9 cellular contexts compared by ENCODE assay signal in genomic region chr7:135672560-135673359, GRCh38. TPM values are rescaled to one million over a fixed set of nuclear protein-coding genes. Genes with fewer than 3 reads are reported as not detected.
DNase-seq lines count a peak whose midpoint lies in the region; ATAC-seq and TF ChIP-seq lines count a peak whose summit lies in the region.
"Had no signal": no experiment of that assay in that cellular context is flagged by ENCODE, and none has a peak within 500 bp of the region (broad histone marks: within the 10 kb centered on the region; RNA-seq: fewer than 3 reads in every experiment).

No MANE protein-coding gene starts in this region.

- H3K79me2 ChIP-seq in DND-41 (ENCODE audit: insufficient read depth, low read length) (peaks cover 68% of the 10 kb centered on the region), Karpas-422 (ENCODE audit: low read length) (peaks cover 94% of the 10 kb centered on the region)

- H3K36me3 Mint-ChIP-seq in naive thymus-derived CD8-positive, alpha-beta T cell = peaks cover 4 to 64% (median 28%) of the 10 kb centered on the region in 3 donors

- POLR2A ChIA-PET in naive thymus-derived CD8-positive, alpha-beta T cell (lab: Charles Lee) = no interaction called here

- H3K9me2 ChIP-seq in Karpas-422 (replicated peaks; ENCODE audit: insufficient read depth, low read length) = no peaks in the 10 kb centered on the region

- H3K4me1 ChIP-seq in DND-41 (ENCODE audit: insufficient read depth, low read length) (no peaks in the 10 kb centered on the region), Karpas-422 (ENCODE audit: low read length) (peaks cover 32% of the 10 kb centered on the region)

- H3K27ac Mint-ChIP-seq in naive thymus-derived CD8-positive, alpha-beta T cell = peak overlapping the region in 3 of 10 donors; percentile 15 to 69 (median 56)

- H3K27me3 ChIP-seq in DND-41 (ENCODE audit: insufficient read depth, low read length, poor library complexity) (no peaks in the 10 kb centered on the region), Karpas-422 (ENCODE audit: low read length) (no peaks in the 10 kb centered on the region)

- no peak overlapping the region for H3K4me3 Mint-ChIP-seq in naive thymus-derived CD8-positive, alpha-beta T cell

- H3K27ac ChIP-seq in DND-41 (ENCODE audit: low read length) = no peak overlapping the region
- H3K27ac ChIP-seq in Karpas-422 (ENCODE audit: low read length) = no peak overlapping the region

- H4K20me1 ChIP-seq in DND-41 (ENCODE audit: insufficient read depth, low read length) = peaks cover 16% of the 10 kb centered on the region; the same call in 1 of the 2 replicates
- no peaks in the 10 kb centered on the region for H4K20me1 ChIP-seq in Karpas-422 (ENCODE audit: insufficient read depth, low read depth, low read length)

- peaks cover 19 to 40% (median 35%) of the 10 kb centered on the region in 4 donors for H3K4me1 Mint-ChIP-seq in naive thymus-derived CD8-positive, alpha-beta T cell

- no peak overlapping the region for H3K4me3 ChIP-seq in DND-41 (ENCODE audit: low read depth in 1 of 2, low read length in 2 of 2)
- no peak overlapping the region for H3K4me3 ChIP-seq in Karpas-422 (ENCODE audit: low read length)
- H3K4me3 ChIP-seq in epithelial cell of esophagus (ENCODE audit: low read length) = no peak overlapping the region

- H3K4me2 ChIP-seq in DND-41 (ENCODE audit: insufficient read depth, low read length) (no peak overlapping the region), Karpas-422 (ENCODE audit: low read depth, low read length, poor library complexity, severe bottlenecking) (no peak overlapping the region)

- H3K27me3 Mint-ChIP-seq in naive thymus-derived CD8-positive, alpha-beta T cell = no peaks in the 10 kb centered on the region

- no peaks in the 10 kb centered on the region for H3K9me3 ChIP-seq in DND-41 (ENCODE audit: insufficient read depth, low read length, severe bottlenecking)
- no peaks in the 10 kb centered on the region for H3K9me3 ChIP-seq in Karpas-422 (ENCODE audit: low read length)

- TF ChIP-seq CTCF in DND-41 (IDR thresholded peaks at IDR 0.05; ENCODE audit: borderline replicate concordance, extremely low read depth, low read length, poor library complexity, severe bottlenecking) (peak; percentile 75), epithelial cell of esophagus (IDR thresholded peaks at IDR 0.05; ENCODE audit: insufficient read depth, low read depth, low read length, missing control alignments) (peak; percentile 91)

- H3K9me3 Mint-ChIP-seq in naive thymus-derived CD8-positive, alpha-beta T cell = no peaks in the 10 kb centered on the region

- peaks cover 38% of the 10 kb centered on the region for H3K36me3 ChIP-seq in DND-41 (ENCODE audit: insufficient read depth, low read length)
- peaks cover 31% of the 10 kb centered on the region; the same call in 1 of the 2 replicates for H3K36me3 ChIP-seq in Karpas-422 (ENCODE audit: insufficient read depth, low read length)

- peak; percentile 22 for DNase-seq in DND-41
- peak; percentile 78 for DNase-seq in Karpas-422
- peak; percentile 55 for DNase-seq in RPMI8226
- DNase-seq in epithelial cell of esophagus (ENCODE audit: low read depth) = peak; percentile 78
- DNase-seq in naive thymus-derived CD8-positive, alpha-beta T cell = peak in 2 of 10 donors; percentile 9 to 10
- no peak for DNase-seq in activated CD8-positive, alpha-beta memory T cell treated with anti-CD3 and anti-CD28 coated beads, Interleukin-2, amount 50 U/mL, for 48 hours

- H2AFZ ChIP-seq in DND-41 (ENCODE audit: low read depth, low read length) (no peak overlapping the region), Karpas-422 (ENCODE audit: low read length) (no peak overlapping the region)

- no peak overlapping the region for H3K9ac ChIP-seq in DND-41 (ENCODE audit: low read depth, low read length)
- H3K9ac ChIP-seq in Karpas-422 (ENCODE audit: low read length) = no peak overlapping the region

- ATAC-seq in DND-41 (ENCODE audit: insufficient read depth, low read depth) (peak; percentile 82), GM21515 (IDR thresholded peaks at IDR 0.05; ENCODE audit: unreplicated experiment) (peak; percentile 77), GM19324 (IDR thresholded peaks at IDR 0.05; ENCODE audit: low FRiP score, unreplicated experiment) (no peak)
- ATAC-seq in naive thymus-derived CD8-positive, alpha-beta T cell = peak; percentile 49 to 65

RNA-seq across cellular contexts. Expression of gene STMP1, which starts 10.4 kb away (rescaled TPM):
- total RNA-seq in Karpas-422 (2014; rRNA removed; shearing (Covaris generic); ENCODE audit: low replicate concordance) = 12.5 and 30.4 TPM in 2 replicates
- total RNA-seq in naive thymus-derived CD8-positive, alpha-beta T cell = 10 to 100 TPM; 26.8 to 31.1 TPM
- polyA plus RNA-seq in naive thymus-derived CD8-positive, alpha-beta T cell = 10 to 100 TPM; 46.5 to 56.6 (median 55.4) TPM

RNA-seq across cellular contexts. Expression of gene SLC13A4, which starts 55.2 kb away (rescaled TPM):
- not detected in 2 replicates for total RNA-seq in Karpas-422 (2014; rRNA removed; shearing (Covaris generic); ENCODE audit: low replicate concordance)
- total RNA-seq in naive thymus-derived CD8-positive, alpha-beta T cell = not detected
- under 1 TPM in 2 of 3 donors, not detected in 1; 0.13 to 0.25 TPM for polyA plus RNA-seq in naive thymus-derived CD8-positive, alpha-beta T cell
- total RNA-seq: activated CD8-positive, alpha-beta memory T cell treated with anti-CD3 and anti-CD28 coated beads for 36 hours had no signal
